In genomic region chr11:78715639-78716311, GRCh38 we compare ENCODE assay signal across 8 cellular contexts.
DNase-seq lines count a peak whose midpoint lies in the region; ATAC-seq, FAIRE-seq and TF ChIP-seq lines count a peak whose summit lies in the region.

No MANE protein-coding gene starts in this region.

- POLR2A ChIA-PET in H1 (lab: Charles Lee; ENCODE audit: partially characterized antibody), result interaction anchor here (1.2 to 2.5 kb wide), 3 partner anchors 27 to 70 kb away, joined by 3 to 7 read pairs (median 3); no protein-coding TSS in a partner anchor

- H3K4me1 ChIP-seq in H1 (replicated peaks in 1 of 4; ENCODE audit: control insufficient read depth in 3 of 4, insufficient read depth in 4 of 4, low read length in 3 of 4), result no peaks in the 10 kb centered on the region

- no peaks in the 10 kb centered on the region for H3K79me2 ChIP-seq in H1 (ENCODE audit: control insufficient read depth in 1 of 2, insufficient read depth in 2 of 2, low read length in 2 of 2)

- no peak for TF ChIP-seq EP300 in H1 (IDR thresholded peaks at IDR 0.05; ENCODE audit: borderline replicate concordance in 1 of 2, low read depth in 2 of 2, low read length in 2 of 2)

- no peak overlapping the region for H4K5ac ChIP-seq in H1 (ENCODE audit: insufficient read length, low read depth, low read length)

- no peak overlapping the region for H3K4me3 ChIP-seq in H1 (ENCODE audit: extremely low read depth in 1 of 4, insufficient read depth in 2 of 4, low read depth in 3 of 4, low read length in 4 of 4)

- CTCF ChIA-PET in H1 (lab: Charles Lee; ENCODE audit: partially characterized antibody), result interaction anchor here (0.6 to 14.2 kb wide), 59 partner anchors 8 to 652 kb away, joined by 3 to 314 read pairs (median 4); no protein-coding TSS in a partner anchor

- 43% methylated on average over 8 of the region's 8 CpGs; no CpG with 5 or more reads in 1 of the 2 experiments for WGBS in H1 (ENCODE audit: extremely low coverage in 1 of 2, insufficient coverage in 1 of 2, insufficient read length in 1 of 2, insufficient replicate concordance in 2 of 2, low coverage in 1 of 2, low lambda C conversion rate in 2 of 2, missing lambda C conversion rate in 1 of 2), 2 experiments

- no peak overlapping the region for H2BK120ac ChIP-seq in H1 (replicated peaks; ENCODE audit: low read depth, low read length)

- peak; percentile 82 for DNase-seq in DMS 273 (lab: John Stamatoyannopoulos, UW; ENCODE audit: unreplicated experiment)
- peak; percentile 78 for DNase-seq in NCI-H1105 (lab: John Stamatoyannopoulos, UW)
- DNase-seq in SW 1271 (lab: John Stamatoyannopoulos, UW), result peak; percentile 72 to 80
- DNase-seq in H1 (ENCODE audit: low read depth in 1 of 2, low spot score in 2 of 2), result peak; percentile 69 to 86
- peak; percentile 72 for DNase-seq in nephron progenitor cell
- DNase-seq in cortex of kidney (lab: John Stamatoyannopoulos, UW), result no peak

- H3K4me1 Mint-ChIP-seq in nephron progenitor cell, result peaks cover 6% of the 10 kb centered on the region

- peaks cover 0 to 2% of the 10 kb centered on the region in 2 experiments for H4K20me1 ChIP-seq in H1 (replicated peaks in 1 of 2; ENCODE audit: control insufficient read depth in 1 of 2, insufficient read depth in 2 of 2, low read length in 2 of 2)

- H3K9me3 Mint-ChIP-seq in nephron progenitor cell, result no peaks in the 10 kb centered on the region

- H3K36me3 ChIP-seq in H1 (ENCODE audit: control insufficient read depth in 2 of 4, insufficient read depth in 4 of 4, low read length in 3 of 4), result no peaks in the 10 kb centered on the region

- no peak overlapping the region for H3K27ac ChIP-seq in H1 (ENCODE audit: low read depth, low read length)

- no peak overlapping the region for H3K56ac ChIP-seq in H1 (replicated peaks; ENCODE audit: insufficient read length, low read depth, low read length)

- TF ChIP-seq CTCF in H1 (IDR thresholded peaks at IDR 0.05; ENCODE audit: control extremely low read depth in 1 of 3, insufficient read depth in 1 of 3, low read depth in 1 of 3, low read length in 3 of 3) (peak; percentile 96 to 100 (median 98)), nephron progenitor cell (IDR thresholded peaks at IDR 0.05) (peak; percentile 68)

- no peak overlapping the region for H3K18ac ChIP-seq in H1 (ENCODE audit: extremely low read depth, low read length)

- H3K27me3 ChIP-seq in H1 (replicated peaks in 1 of 4; ENCODE audit: control insufficient read depth in 3 of 4, extremely low read depth in 1 of 4, insufficient read depth in 3 of 4, low read length in 3 of 4), result no peaks in the 10 kb centered on the region

- H2AFZ ChIP-seq in H1 (ENCODE audit: low read length), result no peak overlapping the region

- H3K27ac Mint-ChIP-seq in nephron progenitor cell, result no peak overlapping the region

- H2BK15ac ChIP-seq in H1 (ENCODE audit: low read length), result no peak overlapping the region

- no peak overlapping the region for H2BK5ac ChIP-seq in H1 (ENCODE audit: low read depth, low read length)

- peak; percentile 72 for ATAC-seq in GM21723 (IDR thresholded peaks at IDR 0.05; ENCODE audit: unreplicated experiment)
- no peak for ATAC-seq in HG03039 (IDR thresholded peaks at IDR 0.05; ENCODE audit: unreplicated experiment)

- no peak overlapping the region for H4K8ac ChIP-seq in H1 (ENCODE audit: extremely low read depth, insufficient read depth, low read length)

- peaks cover 9% of the 10 kb centered on the region for H3K27me3 Mint-ChIP-seq in nephron progenitor cell (ENCODE audit: low read depth, poor library complexity)

- H3K36me3 Mint-ChIP-seq in nephron progenitor cell (ENCODE audit: low read depth), result peaks cover 47% of the 10 kb centered on the region

- no peak overlapping the region for H3K4me3 Mint-ChIP-seq in nephron progenitor cell

- H3K23ac ChIP-seq in H1 (ENCODE audit: insufficient read length), result no peak overlapping the region

- TF ChIP-seq RAD21 in H1 (IDR thresholded peaks at IDR 0.05 in 1 of 2, conservative IDR thresholded peaks at IDR 0.05 in 1 of 2; ENCODE audit: low read depth in 2 of 2, low read length in 2 of 2), result peak; percentile 87 to 91

- H2BK12ac ChIP-seq in H1 (ENCODE audit: low read depth, low read length), result no peak overlapping the region

- FAIRE-seq in H1 (lab: Jason Lieb, UNC), result peak; percentile 94

- H3K23me2 ChIP-seq in H1 (ENCODE audit: low read depth, low read length), result no peaks in the 10 kb centered on the region

- H3K4me2 ChIP-seq in H1 (ENCODE audit: insufficient read depth in 1 of 2, low read depth in 2 of 2, low read length in 2 of 2), result no peak overlapping the region

- no peak overlapping the region for H2AK5ac ChIP-seq in H1 (ENCODE audit: low read depth, low read length)

- H2BK20ac ChIP-seq in H1 (ENCODE audit: low read length), result no peak overlapping the region

- H3K14ac ChIP-seq in H1 (ENCODE audit: insufficient read length), result no peak overlapping the region

- H3K9ac ChIP-seq in H1 (replicated peaks in 1 of 4; ENCODE audit: extremely low read depth in 1 of 4, low read depth in 3 of 4, low read length in 3 of 4), result no peak overlapping the region

- TF ChIP-seq POLR2A in H1 (IDR thresholded peaks at IDR 0.05; ENCODE audit: control extremely low read depth in 1 of 2, low read depth in 2 of 2, low read length in 2 of 2), result no peak

- H4K91ac ChIP-seq in H1 (replicated peaks; ENCODE audit: insufficient read length, low read length), result no peak overlapping the region

- H3K4ac ChIP-seq in H1 (replicated peaks; ENCODE audit: insufficient read length, low read depth, low read length), result no peak overlapping the region

- no peaks in the 10 kb centered on the region for H3K9me3 ChIP-seq in H1 (ENCODE audit: insufficient read depth in 2 of 2, low read depth in 1 of 2, low read length in 1 of 2)

- no peaks in the 10 kb centered on the region for H3K79me1 ChIP-seq in H1 (ENCODE audit: low read depth, low read length)

TF ChIP-seq in H1, 55 proteins besides CTCF, POLR2A, EP300 and RAD21:
- TF ChIP-seq ZNF274 (IDR thresholded peaks at IDR 0.05; ENCODE audit: borderline replicate concordance, extremely low read depth, low read length), result no peak
- no peak for TF ChIP-seq BCL11A (IDR thresholded peaks at IDR 0.05; ENCODE audit: low read depth in 2 of 2, low read length in 2 of 2)
- TF ChIP-seq TEAD4 (IDR thresholded peaks at IDR 0.05; ENCODE audit: low read depth, low read length), result peak; percentile 80
- peak; percentile 93 for TF ChIP-seq JUN (IDR thresholded peaks at IDR 0.05; ENCODE audit: low read depth, low read length)
- peak; percentile 90 for TF ChIP-seq ATF3 (IDR thresholded peaks at IDR 0.05; ENCODE audit: insufficient read depth, low read depth, low read length)
- TF ChIP-seq CREB1 (IDR thresholded peaks at IDR 0.05), result peak; percentile 52; the same call in 1 of the 2 replicates
- no peak for TF ChIP-seq PHF8 (conservative IDR thresholded peaks at IDR 0.05; ENCODE audit: low read depth, low read length)
- TF ChIP-seq JUND (IDR thresholded peaks at IDR 0.05; ENCODE audit: low read length), result peak; percentile 99
- no peak for TF ChIP-seq E2F6 (IDR thresholded peaks at IDR 0.05)
- no peak for TF ChIP-seq TAF7 (optimal IDR thresholded peaks at IDR 0.05; ENCODE audit: borderline replicate concordance, low read depth, low read length)
- TF ChIP-seq MAFK (IDR thresholded peaks at IDR 0.05; ENCODE audit: low read depth, low read length), result no peak
- no peak for TF ChIP-seq KDM1A (IDR thresholded peaks at IDR 0.05; ENCODE audit: borderline replicate concordance, low read length)
- TF ChIP-seq ATF2 (IDR thresholded peaks at IDR 0.05; ENCODE audit: low read length), result peak; percentile 70; the same call in 1 of the 2 replicates
- peak; percentile 49; the same call in 1 of the 2 replicates for TF ChIP-seq MAX (IDR thresholded peaks at IDR 0.05)
- TF ChIP-seq YY1 (IDR thresholded peaks at IDR 0.05; ENCODE audit: low read depth, low read length), result 0 out of 2 replicates have a peak, but pooled peaks have one; percentile 41
- TF ChIP-seq EGR1 (IDR thresholded peaks at IDR 0.05; ENCODE audit: borderline replicate concordance, low read depth, low read length), result no peak
- TF ChIP-seq TCF12 (IDR thresholded peaks at IDR 0.05; ENCODE audit: low read depth, low read length), result 0 out of 2 replicates have a peak, but pooled peaks have one; percentile 56
- TF ChIP-seq SRF (IDR thresholded peaks at IDR 0.05; ENCODE audit: low read depth, low read length), result peak; percentile 41; the same call in 1 of the 2 replicates
